ENCODE assay signal across 1 cellular context in genomic region chr19:3873151-3873550, GRCh38.
TF ChIP-seq lines count a peak whose summit lies in the region.

No MANE protein-coding gene starts in this region.

TF ChIP-seq in H1, 55 proteins besides CTCF, POLR2A, EP300 and RAD21 (continued from another document):
- TF ChIP-seq, protein P1, sequence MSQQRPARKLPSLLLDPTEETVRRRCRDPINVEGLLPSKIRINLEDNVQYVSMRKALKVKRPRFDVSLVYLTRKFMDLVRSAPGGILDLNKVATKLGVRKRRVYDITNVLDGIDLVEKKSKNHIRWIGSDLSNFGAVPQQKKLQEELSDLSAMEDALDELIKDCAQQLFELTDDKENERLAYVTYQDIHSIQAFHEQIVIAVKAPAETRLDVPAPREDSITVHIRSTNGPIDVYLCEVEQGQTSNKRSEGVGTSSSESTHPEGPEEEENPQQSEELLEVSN (IDR thresholded peaks at IDR 0.05): no peak
- TF ChIP-seq SP2 (IDR thresholded peaks at IDR 0.05; ENCODE audit: low read length) (no peak), SIRT6 (IDR thresholded peaks at IDR 0.05; ENCODE audit: low read length) (no peak)
